28 cellular contexts compared by ENCODE assay signal in genomic region chr9:9032950-9033349, GRCh38.
"Had no signal": no experiment of that assay in that cellular context is flagged by ENCODE, and none has a peak within 500 bp of the region (broad histone marks: within the 10 kb centered on the region; RNA-seq: fewer than 3 reads in every experiment).

No MANE protein-coding gene starts in this region.

- H3K4me1 ChIP-seq: body of pancreas, colonic mucosa had no signal

- H3K27me3 Mint-ChIP-seq: activated B cell treated with CpG ODN at 0.5 μM for 24 hours; activated CD8-positive, alpha-beta T cell treated with anti-CD3 and anti-CD28 coated beads for 36 hours; activated naive CD8-positive, alpha-beta T cell; activated T-helper 17 cell treated with anti-CD3 and anti-CD28 coated beads, Interleukin-2, amount 50 U/mL, for 72 hours; T-helper 17 cell had no signal

- H3K4me3 Mint-ChIP-seq: activated B cell treated with CpG ODN at 0.5 μM for 24 hours; activated CD8-positive, alpha-beta T cell treated with anti-CD3 and anti-CD28 coated beads for 36 hours; activated naive CD8-positive, alpha-beta T cell; activated T-cell treated with anti-CD3 and anti-CD28 coated beads, Interleukin-2, amount 50 U/mL, for 4 hours; activated T-helper 17 cell treated with anti-CD3 and anti-CD28 coated beads, Interleukin-2, amount 50 U/mL, for 72 hours; T-helper 17 cell; T-helper 2 cell treated with Interferon-gamma antibody and Interleukin-4, amounts not matched to agents 5 μg/mL and 100 μg/mL, for 36 hours had no signal

- H3K9me3 ChIP-seq: body of pancreas, colonic mucosa had no signal

- H3K27ac Mint-ChIP-seq: activated B cell treated with CpG ODN at 0.5 μM for 24 hours; activated CD8-positive, alpha-beta T cell treated with anti-CD3 and anti-CD28 coated beads for 36 hours; activated naive CD8-positive, alpha-beta T cell; activated T-helper 17 cell treated with anti-CD3 and anti-CD28 coated beads, Interleukin-2, amount 50 U/mL, for 72 hours; T-helper 17 cell; T-helper 2 cell treated with Interferon-gamma antibody and Interleukin-4, amounts not matched to agents 5 μg/mL and 100 μg/mL, for 36 hours had no signal

- DNase-seq: activated B cell treated with CpG ODN at 0.5 μM for 24 hours; activated CD4-positive, alpha-beta T cell treated with anti-CD3 and anti-CD28 coated beads for 48 hours; activated CD4-positive, alpha-beta T cell treated with anti-CD3 and anti-CD28 coated beads, Interleukin-2, amount 50 U/mL, for 1 hour; activated CD4-positive, alpha-beta T cell treated with anti-CD3 and anti-CD28 coated beads, Interleukin-2, amount 50 U/mL, for 48 hours; activated CD8-positive, alpha-beta memory T cell treated with anti-CD3 and anti-CD28 coated beads for 24 hours; activated CD8-positive, alpha-beta T cell treated with anti-CD3 and anti-CD28 coated beads for 36 hours; activated effector memory CD4-positive, alpha-beta T cell treated with Interleukin-2 at 50 U/mL for 16 hours; activated gamma-delta T cell treated with Interleukin-2 at 50 U/mL for 16 hours; activated naive CD4-positive, alpha-beta T cell treated with anti-CD3 and anti-CD28 coated beads, Interleukin-2, amount 50 U/mL, for 16 hours; activated naive CD4-positive, alpha-beta T cell treated with Interleukin-2 at 50 U/mL for 16 hours; activated T-cell treated with anti-CD3 and anti-CD28 coated beads, Interleukin-2, amount 50 U/mL, for 4 hours; amniotic stem cell; anterior cingulate cortex; body of pancreas; central memory CD4-positive, alpha-beta T cell; cerebellar nuclear complex; colonic mucosa; effector CD8-positive, alpha-beta T cell; foreskin fibroblast; T-helper 1 cell; T-helper 17 cell; T1000; WERI-Rb-1 had no signal

- H3K27me3 ChIP-seq: colonic mucosa had no signal

- H3K36me3 ChIP-seq: colonic mucosa, WERI-Rb-1 had no signal

- H3K4me1 Mint-ChIP-seq: activated B cell treated with CpG ODN at 0.5 μM for 24 hours; activated T-helper 17 cell treated with anti-CD3 and anti-CD28 coated beads, Interleukin-2, amount 50 U/mL, for 72 hours; T-helper 17 cell had no signal

- H3K27ac ChIP-seq: body of pancreas, colonic mucosa, WERI-Rb-1 had no signal

- ATAC-seq: activated CD4-positive, CD25-positive, alpha-beta regulatory T cell treated with anti-CD3 and anti-CD28 coated beads, Interleukin-2, amount 50 U/mL, for 24 hours; activated CD8-positive, alpha-beta T cell treated with anti-CD3 and anti-CD28 coated beads for 36 hours; activated T-cell treated with anti-CD3 and anti-CD28 coated beads, Interleukin-2, amount 50 U/mL, for 4 hours; activated T-helper 17 cell treated with anti-CD3 and anti-CD28 coated beads, Interleukin-2, amount 50 U/mL, for 72 hours; body of pancreas; esophagus mucosa; T-helper 17 cell had no signal

- H3K36me3 Mint-ChIP-seq: activated naive CD8-positive, alpha-beta T cell had no signal

- H3K9me3 Mint-ChIP-seq: activated B cell treated with CpG ODN at 0.5 μM for 24 hours; T-helper 2 cell treated with Interferon-gamma antibody and Interleukin-4, amounts not matched to agents 5 μg/mL and 100 μg/mL, for 36 hours had no signal

- H3K4me3 ChIP-seq: body of pancreas, colonic mucosa had no signal
